ENCODE assay signal across 11 cellular contexts in the genomic region with DNA sequence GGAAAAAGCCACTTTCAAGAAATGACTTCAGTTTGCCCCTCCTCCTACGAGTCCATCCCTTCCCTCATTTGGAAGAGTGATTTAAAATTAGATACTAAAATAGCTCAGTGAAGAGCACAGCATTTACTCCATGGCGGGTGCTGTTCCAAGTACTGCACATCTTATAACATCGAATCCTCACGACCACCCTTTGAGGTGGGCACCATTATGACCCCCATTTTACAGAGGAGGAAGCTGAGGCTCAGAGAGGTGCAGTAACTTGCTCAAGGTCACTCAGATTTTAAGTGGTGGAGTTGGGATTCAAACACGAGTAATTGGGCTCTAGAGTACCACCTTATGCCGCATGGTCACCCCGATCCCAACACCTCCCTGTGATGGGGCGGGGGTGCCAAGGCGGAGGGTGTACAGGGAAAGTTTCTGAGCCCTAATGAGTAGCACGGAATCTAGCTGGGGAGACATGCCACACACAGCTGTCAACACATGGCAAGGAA. TPM values are rescaled to one million over a fixed set of nuclear protein-coding genes. Genes with fewer than 3 reads are reported as not detected.
A peak's percentile ranks its signal among the peaks of the same experiment; 100 is the strongest.
DNase-seq lines count a peak whose midpoint lies in the region; ATAC-seq and TF ChIP-seq lines count a peak whose summit lies in the region.
"Had no signal": no experiment of that assay in that cellular context is flagged by ENCODE, and none has a peak within 500 bp of the region (broad histone marks: within the 10 kb centered on the region; RNA-seq: fewer than 3 reads in every experiment).

No MANE protein-coding gene starts in this region.

- peaks cover 7% of the 10 kb centered on the region for H3K4me1 Mint-ChIP-seq in T-helper 2 cell treated with Interferon-gamma antibody and Interleukin-4, amounts not matched to agents 5 μg/mL and 100 μg/mL, for 36 hours (ENCODE audit: low read depth)
- H3K4me1 Mint-ChIP-seq in activated T-helper 17 cell treated with anti-CD3 and anti-CD28 coated beads, Interleukin-2, amount 50 U/mL, for 72 hours: no peaks in the 10 kb centered on the region
- peaks cover 8 to 10% of the 10 kb centered on the region in 2 donors for H3K4me1 Mint-ChIP-seq in immature natural killer cell
- peaks cover 21% of the 10 kb centered on the region for H3K4me1 Mint-ChIP-seq in stimulated activated naive CD8-positive, alpha-beta T cell treated with anti-CD3 and anti-CD28 coated beads, Interleukin-15, amount 100 ng/mL, for 72 hours
- peaks cover 17% of the 10 kb centered on the region for H3K4me1 Mint-ChIP-seq in progenitor cell of endocrine pancreas (ENCODE audit: low read depth)

- TF ChIP-seq CTCF in progenitor cell of endocrine pancreas (IDR thresholded peaks at IDR 0.05; ENCODE audit: unreplicated experiment): no peak

- no peak for ATAC-seq in activated T-helper 17 cell treated with anti-CD3 and anti-CD28 coated beads, Interleukin-2, amount 50 U/mL, for 72 hours (replicated peaks)
- ATAC-seq in stimulated activated naive CD8-positive, alpha-beta T cell treated with anti-CD3 and anti-CD28 coated beads, Interleukin-15, amount 100 ng/mL, for 72 hours: no peak
- ATAC-seq in HG02571 (IDR thresholded peaks at IDR 0.05; ENCODE audit: unreplicated experiment): no peak
- ATAC-seq in GM18511 (IDR thresholded peaks at IDR 0.05; ENCODE audit: unreplicated experiment): no peak

- H3K27ac Mint-ChIP-seq in T-helper 2 cell treated with Interferon-gamma antibody and Interleukin-4, amounts not matched to agents 5 μg/mL and 100 μg/mL, for 36 hours: no peak overlapping the region
- H3K27ac Mint-ChIP-seq in activated T-helper 17 cell treated with anti-CD3 and anti-CD28 coated beads, Interleukin-2, amount 50 U/mL, for 72 hours: peak overlapping the region; percentile 42
- no peak overlapping the region for H3K27ac Mint-ChIP-seq in immature natural killer cell
- no peak overlapping the region for H3K27ac Mint-ChIP-seq in stimulated activated naive CD8-positive, alpha-beta T cell treated with anti-CD3 and anti-CD28 coated beads, Interleukin-15, amount 100 ng/mL, for 72 hours
- no peak overlapping the region for H3K27ac Mint-ChIP-seq in progenitor cell of endocrine pancreas

- H3K27me3 Mint-ChIP-seq in T-helper 2 cell treated with Interferon-gamma antibody and Interleukin-4, amounts not matched to agents 5 μg/mL and 100 μg/mL, for 36 hours (ENCODE audit: low read depth): peaks cover 44% of the 10 kb centered on the region
- H3K27me3 Mint-ChIP-seq in activated T-helper 17 cell treated with anti-CD3 and anti-CD28 coated beads, Interleukin-2, amount 50 U/mL, for 72 hours: peaks cover 3% of the 10 kb centered on the region
- peaks cover 7 to 15% (median 10%) of the 10 kb centered on the region in 3 donors for H3K27me3 Mint-ChIP-seq in immature natural killer cell (ENCODE audit: low read depth in 3 of 3)
- H3K27me3 Mint-ChIP-seq in stimulated activated naive CD8-positive, alpha-beta T cell treated with anti-CD3 and anti-CD28 coated beads, Interleukin-15, amount 100 ng/mL, for 72 hours: peaks cover 53% of the 10 kb centered on the region
- H3K27me3 Mint-ChIP-seq in progenitor cell of endocrine pancreas: peaks cover 84% of the 10 kb centered on the region

- peak overlapping the region; percentile 77 for H3K4me3 Mint-ChIP-seq in T-helper 2 cell treated with Interferon-gamma antibody and Interleukin-4, amounts not matched to agents 5 μg/mL and 100 μg/mL, for 36 hours
- H3K4me3 Mint-ChIP-seq in activated T-helper 17 cell treated with anti-CD3 and anti-CD28 coated beads, Interleukin-2, amount 50 U/mL, for 72 hours: peak overlapping the region; percentile 70
- H3K4me3 Mint-ChIP-seq in immature natural killer cell (peak overlapping the region; percentile 74 to 81 (median 81)), progenitor cell of endocrine pancreas (ENCODE audit: low read depth) (no peak overlapping the region)
- peak overlapping the region; percentile 63 to 76 for H3K4me3 Mint-ChIP-seq in stimulated activated naive CD8-positive, alpha-beta T cell treated with anti-CD3 and anti-CD28 coated beads, Interleukin-15, amount 100 ng/mL, for 72 hours

- H3K36me3 Mint-ChIP-seq in T-helper 2 cell treated with Interferon-gamma antibody and Interleukin-4, amounts not matched to agents 5 μg/mL and 100 μg/mL, for 36 hours (ENCODE audit: low read depth): no peaks in the 10 kb centered on the region
- H3K36me3 Mint-ChIP-seq in activated T-helper 17 cell treated with anti-CD3 and anti-CD28 coated beads, Interleukin-2, amount 50 U/mL, for 72 hours (ENCODE audit: low read depth): no peaks in the 10 kb centered on the region
- H3K36me3 Mint-ChIP-seq in immature natural killer cell (peaks cover 0 to 5% (median 0%) of the 10 kb centered on the region in 3 donors), progenitor cell of endocrine pancreas (ENCODE audit: insufficient read depth) (no peaks in the 10 kb centered on the region)

- no peak for DNase-seq in T-helper 2 cell treated with Interferon-gamma antibody and Interleukin-4, amounts not matched to agents 5 μg/mL and 100 μg/mL, for 36 hours (ENCODE audit: low spot score)
- no peak for DNase-seq in T-helper 2 cell
- no peak for DNase-seq in immature natural killer cell
- no peak for DNase-seq in stimulated activated naive CD8-positive, alpha-beta T cell treated with anti-CD3 and anti-CD28 coated beads, Interleukin-15, amount 100 ng/mL, for 72 hours
- DNase-seq in progenitor cell of endocrine pancreas (ENCODE audit: low spot score, unreplicated experiment): no peak
- DNase-seq: foreskin melanocyte, Kasumi-1, NCI-H526 treated with DMSO at 0.1 percent for 48 hours had no signal

- no peaks in the 10 kb centered on the region for H3K9me3 Mint-ChIP-seq in T-helper 2 cell treated with Interferon-gamma antibody and Interleukin-4, amounts not matched to agents 5 μg/mL and 100 μg/mL, for 36 hours
- H3K9me3 Mint-ChIP-seq in activated T-helper 17 cell treated with anti-CD3 and anti-CD28 coated beads, Interleukin-2, amount 50 U/mL, for 72 hours: no peaks in the 10 kb centered on the region
- H3K9me3 Mint-ChIP-seq in immature natural killer cell (no peaks in the 10 kb centered on the region), progenitor cell of endocrine pancreas (ENCODE audit: low read depth) (no peaks in the 10 kb centered on the region)
- no peaks in the 10 kb centered on the region for H3K9me3 Mint-ChIP-seq in stimulated activated naive CD8-positive, alpha-beta T cell treated with anti-CD3 and anti-CD28 coated beads, Interleukin-15, amount 100 ng/mL, for 72 hours

RNA-seq across cellular contexts. Expression of a gene that starts 25.5 kb away (rescaled TPM):
- 1 to 10 TPM; 2.2 to 3.6 TPM for total RNA-seq in activated T-helper 17 cell treated with anti-CD3 and anti-CD28 coated beads, Interleukin-2, amount 50 U/mL, for 72 hours
- polyA plus RNA-seq in immature natural killer cell: not detected
- 1.4 and 1.7 TPM in 2 replicates for total RNA-seq in progenitor cell of endocrine pancreas

RNA-seq across cellular contexts. Expression of a gene that starts 29.2 kb away (rescaled TPM):
- not detected for total RNA-seq in activated T-helper 17 cell treated with anti-CD3 and anti-CD28 coated beads, Interleukin-2, amount 50 U/mL, for 72 hours
- polyA plus RNA-seq in immature natural killer cell: not detected
- total RNA-seq in progenitor cell of endocrine pancreas: not detected in 2 replicates

RNA-seq across cellular contexts. Expression of a gene that starts 39.5 kb away (rescaled TPM):
- 10 to 100 TPM; 42.6 to 57.8 TPM for total RNA-seq in activated T-helper 17 cell treated with anti-CD3 and anti-CD28 coated beads, Interleukin-2, amount 50 U/mL, for 72 hours
- polyA plus RNA-seq in immature natural killer cell: 10 to 100 TPM; 23.7 to 36.8 (median 33.6) TPM
- 33.9 and 39.0 TPM in 2 replicates for total RNA-seq in progenitor cell of endocrine pancreas

RNA-seq across cellular contexts. Expression of a gene that starts 39.8 kb away (rescaled TPM):
- 1 to 10 TPM; 4.2 to 4.6 TPM for total RNA-seq in activated T-helper 17 cell treated with anti-CD3 and anti-CD28 coated beads, Interleukin-2, amount 50 U/mL, for 72 hours
- polyA plus RNA-seq in immature natural killer cell: 1 to 10 TPM in 1 of 3 donors, under 1 TPM in 2; 0.26 to 1.3 (median 0.35) TPM
- 2.3 and 2.4 TPM in 2 replicates for total RNA-seq in progenitor cell of endocrine pancreas
